In the genomic region with DNA sequence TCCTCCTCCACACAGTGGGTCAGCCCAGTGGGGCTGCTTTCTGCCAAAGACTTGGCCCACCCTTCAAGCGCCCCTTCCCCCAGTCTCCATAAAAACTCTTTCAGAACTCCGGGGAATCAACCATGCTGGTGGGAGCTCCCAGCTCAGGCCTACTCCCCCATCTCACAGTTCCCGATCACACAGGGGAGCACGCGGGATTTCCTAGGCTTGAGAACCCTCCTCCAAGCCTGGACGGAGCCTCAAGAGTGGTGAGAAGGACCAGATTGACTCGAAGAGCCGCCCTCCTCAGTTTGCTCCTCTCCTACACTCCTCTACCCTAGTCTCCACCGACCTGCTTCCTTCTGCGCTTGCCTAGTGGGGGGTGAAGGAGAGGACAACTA, we compare ENCODE assay signal across 9 cellular contexts.
DNase-seq lines count a peak whose midpoint lies in the region; TF ChIP-seq lines count a peak whose summit lies in the region.
"Had no signal": no experiment of that assay in that cellular context is flagged by ENCODE, and none has a peak within 500 bp of the region (broad histone marks: within the 10 kb centered on the region; RNA-seq: fewer than 3 reads in every experiment).

No MANE protein-coding gene starts in this region.

- TF ChIP-seq CTCF in GM12875 (IDR thresholded peaks at IDR 0.05; ENCODE audit: borderline replicate concordance, insufficient read depth, low read depth, low read length): no peak
- TF ChIP-seq CTCF in VCaP (conservative IDR thresholded peaks at IDR 0.05): no peak
- TF ChIP-seq CTCF in sigmoid colon (IDR thresholded peaks at IDR 0.05): no peak

- DNase-seq in foreskin melanocyte (peak; percentile 11), sigmoid colon (no peak), NCI-H2081 treated with DMSO at 0.1 percent for 48 hours (lab: John Stamatoyannopoulos, UW) (no peak)
- DNase-seq in effector CD4-positive, alpha-beta T cell: no peak
- DNase-seq in stimulated activated CD4-positive, alpha-beta T cell treated with anti-CD3 and anti-CD28 coated beads, Interleukin-4, amount 100 ng/mL, for 1 hour: no peak
- no peak for DNase-seq in activated CD8-positive, alpha-beta memory T cell treated with anti-CD3 and anti-CD28 coated beads, Interleukin-2, amount 50 U/mL, for 48 hours

- 56 to 78% methylated on average over 10 of the region's 10 CpGs for whole genome bisulfite sequencing in sigmoid colon, 2 donors

- H3K4me3 ChIP-seq in GM12875 (ENCODE audit: low read depth, low read length): peak overlapping the region; percentile 10
- H3K4me3 ChIP-seq in sigmoid colon: peak overlapping the region; percentile 35 to 56 (median 49)
- H3K4me3 ChIP-seq: K562 had no signal

- H3K9me3 ChIP-seq in sigmoid colon: no peaks in the 10 kb centered on the region

- no peak for TF ChIP-seq EP300 in sigmoid colon (IDR thresholded peaks at IDR 0.05)

- no peaks in the 10 kb centered on the region for H3K36me3 ChIP-seq in sigmoid colon

- peak overlapping the region; percentile 59 for H3K27ac ChIP-seq in VCaP
- peak overlapping the region; percentile 86 to 92 (median 88) for H3K27ac ChIP-seq in sigmoid colon

- peaks cover 0 to 18% (median 6%) of the 10 kb centered on the region in 4 donors for H3K4me1 ChIP-seq in sigmoid colon

- no peaks in the 10 kb centered on the region for H3K27me3 ChIP-seq in sigmoid colon

- intact Hi-C loops in sigmoid colon (cut with DNase I): loop anchor here (5.0 to 10.0 kb wide), 2 partner anchors 155 to 972 kb away; a partner anchor contains a TSS

- TF ChIP-seq POLR2A in sigmoid colon (IDR thresholded peaks at IDR 0.05): no peak
